Comparison of ENCODE assay signal across 15 cellular contexts in genomic region chr7:84247591-84247990, GRCh38. TPM values are rescaled to one million over a fixed set of nuclear protein-coding genes. Genes with fewer than 3 reads are reported as not detected.
DNase-seq lines count a peak whose midpoint lies in the region; ATAC-seq and TF ChIP-seq lines count a peak whose summit lies in the region.
"Had no signal": no experiment of that assay in that cellular context is flagged by ENCODE, and none has a peak within 500 bp of the region (broad histone marks: within the 10 kb centered on the region; RNA-seq: fewer than 3 reads in every experiment).

No MANE protein-coding gene starts in this region.

- H2BK120ac ChIP-seq in mesenchymal stem cell (ENCODE audit: low read depth, low read length) = no peak overlapping the region

- no peak overlapping the region for H3K4me2 ChIP-seq in mesenchymal stem cell (ENCODE audit: low read length, poor library complexity, severe bottlenecking)

- H2BK15ac ChIP-seq in mesenchymal stem cell (ENCODE audit: low read depth, poor library complexity, severe bottlenecking) = no peak overlapping the region

- H3K23ac ChIP-seq in mesenchymal stem cell (ENCODE audit: low read length in 2 of 2) = no peak overlapping the region

- no peak overlapping the region for H3K4me3 ChIP-seq in mesenchymal stem cell (ENCODE audit: insufficient read depth in 1 of 2, low read depth in 1 of 2, low read length in 2 of 2)
- H3K4me3 ChIP-seq: cardiac muscle cell had no signal

- H3K36me3 ChIP-seq in mesenchymal stem cell (ENCODE audit: control insufficient read depth in 1 of 2, insufficient read depth in 2 of 2, low read depth in 1 of 2, low read length in 2 of 2) = no peaks in the 10 kb centered on the region
- H3K36me3 ChIP-seq: BE2C, cardiac muscle cell had no signal

- H4K8ac ChIP-seq in mesenchymal stem cell (ENCODE audit: low read length) = no peak overlapping the region

- H2BK5ac ChIP-seq in mesenchymal stem cell (ENCODE audit: low read depth, low read length, poor library complexity, severe bottlenecking) = no peak overlapping the region

- ATAC-seq in SK-N-SH treated with all-trans-retinoic acid at 6 μM for 48 hours (peak; percentile 65), HG03521 (IDR thresholded peaks at IDR 0.05; ENCODE audit: unreplicated experiment) (no peak)
- ATAC-seq: stimulated activated memory B cell treated with anti-CD40 and anti-IgM and Interleukin-4, amounts not matched to agents 10 μg/mL and 1 μg/mL and 100 μg/mL, for 72 hours had no signal

- H3K27ac ChIP-seq in mesenchymal stem cell (ENCODE audit: low read length, poor library complexity, severe bottlenecking) = no peak overlapping the region
- H3K27ac ChIP-seq: cardiac muscle cell, parathyroid adenoma had no signal

- DNase-seq in CD1c-positive myeloid dendritic cell (ENCODE audit: extremely low spot score) (peak; percentile 13), HT1080 (ENCODE audit: low read depth) (peak; percentile 11), iris pigment epithelial cell (ENCODE audit: low read depth) (peak; percentile 84), G401 (ENCODE audit: low spot score) (no peak), mesenchymal stem cell (no peak)
- no peak for DNase-seq in activated naive CD4-positive, alpha-beta T cell treated with Interleukin-2 at 50 U/mL for 16 hours
- DNase-seq: BE2C, NCI-H146, NCI-H524 treated with DMSO at 0.1 percent for 48 hours had no signal

- H3K27me3 ChIP-seq in mesenchymal stem cell (ENCODE audit: control insufficient read depth in 1 of 2, insufficient read depth in 1 of 2, low read length in 2 of 2) = no peaks in the 10 kb centered on the region
- H3K27me3 ChIP-seq: BE2C, cardiac muscle cell had no signal

- no peaks in the 10 kb centered on the region for H3K79me1 ChIP-seq in mesenchymal stem cell (replicated peaks; ENCODE audit: low read length, poor library complexity, severe bottlenecking)

- WGBS in mesenchymal stem cell = no CpG with 5 or more reads among the region's 1 CpG

- no peak overlapping the region for H3K14ac ChIP-seq in mesenchymal stem cell (ENCODE audit: low read length in 2 of 2)

- H4K91ac ChIP-seq in mesenchymal stem cell (ENCODE audit: low read length) = no peak overlapping the region

- no peak overlapping the region for H3K4ac ChIP-seq in mesenchymal stem cell (ENCODE audit: low read depth in 1 of 2, low read length in 2 of 2)

- no peak overlapping the region for H2AK5ac ChIP-seq in mesenchymal stem cell (ENCODE audit: low read length, severe bottlenecking)

- H3K4me1 ChIP-seq in mesenchymal stem cell (ENCODE audit: control insufficient read depth, insufficient read depth, low read depth, low read length) = no peaks in the 10 kb centered on the region
- H3K4me1 ChIP-seq: BE2C, parathyroid adenoma had no signal

- in situ Hi-C loops in G401 (cut with HindIII; ENCODE audit: low sequenced_read_pairs) = no loop called here

- no peak overlapping the region for H3K9ac ChIP-seq in mesenchymal stem cell (ENCODE audit: low read length)
- H3K9ac ChIP-seq: parathyroid adenoma had no signal

- H3K9me3 ChIP-seq in mesenchymal stem cell (ENCODE audit: control insufficient read depth, low read length) = peaks cover 11% of the 10 kb centered on the region
- H3K9me3 ChIP-seq: BE2C had no signal

- H2BK12ac ChIP-seq in mesenchymal stem cell (ENCODE audit: low read length in 2 of 2) = no peak overlapping the region

- H3K18ac ChIP-seq in mesenchymal stem cell (ENCODE audit: low read depth in 1 of 2, low read length in 2 of 2) = no peak overlapping the region

- no peak overlapping the region for H2AFZ ChIP-seq in mesenchymal stem cell (ENCODE audit: low read depth, low read length)
- H2AFZ ChIP-seq: parathyroid adenoma had no signal

TF ChIP-seq in SK-N-SH treated with all-trans-retinoic acid at 6 μM for 48 hours, 23 proteins besides CTCF, POLR2A, EP300 and RAD21:
- TF ChIP-seq ZC3H10 (CRISPR knock-in tag; IDR thresholded peaks at IDR 0.05) (no peak), CREB5 (CRISPR knock-in tag; IDR thresholded peaks at IDR 0.05; ENCODE audit: low read depth) (no peak), ESRRG (CRISPR knock-in tag; IDR thresholded peaks at IDR 0.05) (no peak)

RNA-seq across cellular contexts. Expression of gene SEMA3A, which starts 53.0 kb away (rescaled TPM):
- total RNA-seq in HT1080 (2014; rRNA removed; shearing (Covaris generic)) = 7.9 and 8.6 TPM in 2 replicates
- 1.3 and 2.7 TPM in 2 replicates for polyA plus RNA-seq in HT1080 (2015; cell fraction: cytosol; rRNA removed)
- polyA plus RNA-seq in HT1080 (2015; cell fraction: nucleus; rRNA removed) = 12.5 and 12.7 TPM in 2 replicates
- total RNA-seq in G401 (2014; rRNA removed; shearing (Covaris generic)) = 0.34 TPM in 1 of 2 replicates, not detected in the other
- 73.1 TPM for polyA plus RNA-seq in mesenchymal stem cell (2013, experiment 1 of 2)
- polyA plus RNA-seq in mesenchymal stem cell (2013, experiment 2 of 2) = 75.5 TPM
- total RNA-seq: activated T-helper 1 cell treated with anti-CD3 and anti-CD28 coated beads, Interleukin-12 subunit alpha, Interleukin-12 subunit beta, Interleukin-2, Interleukin-4 antibody, amounts not matched to agents 30 ng/mL and 10 ng/mL and 1 ng/mL, durations not matched to agents 14 hours and 24 hours and 36 hours had no signal

Comparison
In these comparisons a context has a peak if more than half of its experiments do, and no peak if none do; other contexts are left out.
1. DNase-seq: peak in CD1c-positive myeloid dendritic cell (single experiment), HT1080 (single experiment) and iris pigment epithelial cell (single experiment); none in G401 (single experiment), activated naive CD4-positive, alpha-beta T cell treated with Interleukin-2 at 50 U/mL for 16 hours (single experiment) and mesenchymal stem cell (single experiment).